In genomic region chr14:54902521-54903420, GRCh38 we compare ENCODE assay signal across 1 cellular context.
TF ChIP-seq lines count a peak whose summit lies in the region.

Gene GCH1, minus strand, starts transcription at chr14:54902826. Its CDS starts 163 bp downstream, at chr14:54902663.

TF ChIP-seq in H1, 55 proteins besides CTCF, POLR2A, EP300 and RAD21 (continued from another document):
- 0 out of 2 replicates have a peak, but pooled peaks have one; percentile 18 for TF ChIP-seq MAX (IDR thresholded peaks at IDR 0.05)
- TF ChIP-seq E2F6 (IDR thresholded peaks at IDR 0.05): no peak
- TF ChIP-seq TAF7 (optimal IDR thresholded peaks at IDR 0.05; ENCODE audit: borderline replicate concordance, low read depth, low read length): peak; percentile 81
- TF ChIP-seq RXRA (IDR thresholded peaks at IDR 0.05; ENCODE audit: insufficient read depth, low read depth, low read length): no peak
- no peak for TF ChIP-seq CHD1 (IDR thresholded peaks at IDR 0.05; ENCODE audit: low read depth, low read length)
- TF ChIP-seq CHD2 (IDR thresholded peaks at IDR 0.05; ENCODE audit: low read length): no peak
- TF ChIP-seq YY1 (IDR thresholded peaks at IDR 0.05; ENCODE audit: low read depth, low read length): no peak
- peak; percentile 93 for TF ChIP-seq TBP (IDR thresholded peaks at IDR 0.05; ENCODE audit: low read depth, low read length)
- no peak for TF ChIP-seq SP4 (IDR thresholded peaks at IDR 0.05; ENCODE audit: low read length)
- no peak for TF ChIP-seq KDM1A (IDR thresholded peaks at IDR 0.05; ENCODE audit: borderline replicate concordance, low read length)
- TF ChIP-seq BACH1 (IDR thresholded peaks at IDR 0.05; ENCODE audit: low read length): no peak
- peak; percentile 83 for TF ChIP-seq KDM4A (IDR thresholded peaks at IDR 0.05; ENCODE audit: low read depth, low read length, severe bottlenecking)
- TF ChIP-seq JUN (IDR thresholded peaks at IDR 0.05; ENCODE audit: low read depth, low read length): no peak
- peak; percentile 25 to 73; a peak in 1 of 4 replicates for TF ChIP-seq HDAC2 (IDR thresholded peaks at IDR 0.05; ENCODE audit: borderline replicate concordance in 1 of 2, low read depth in 2 of 2, low read length in 2 of 2)
- no peak for TF ChIP-seq JUND (IDR thresholded peaks at IDR 0.05; ENCODE audit: low read length)
- TF ChIP-seq ZNF274 (IDR thresholded peaks at IDR 0.05; ENCODE audit: borderline replicate concordance, extremely low read depth, low read length): no peak
- TF ChIP-seq SAP30 (IDR thresholded peaks at IDR 0.05; ENCODE audit: insufficient read depth, insufficient replicate concordance, low read length): no peak
- no peak for TF ChIP-seq CBX5 (IDR thresholded peaks at IDR 0.05; ENCODE audit: low read depth, low read length)
- peak; percentile 36 for TF ChIP-seq ASH2L (IDR thresholded peaks at IDR 0.05; ENCODE audit: low read length)
- TF ChIP-seq GABPA (IDR thresholded peaks at IDR 0.05; ENCODE audit: borderline replicate concordance, insufficient read depth, low read length): no peak
- peak; percentile 92 for TF ChIP-seq PHF8 (conservative IDR thresholded peaks at IDR 0.05; ENCODE audit: low read depth, low read length)
- TF ChIP-seq CTBP2 (IDR thresholded peaks at IDR 0.05; ENCODE audit: borderline replicate concordance, insufficient read depth, insufficient read length, low read length): no peak
- no peak for TF ChIP-seq BRCA1 (IDR thresholded peaks at IDR 0.05; ENCODE audit: low read depth, low read length)
- no peak for TF ChIP-seq CBX8 (IDR thresholded peaks at IDR 0.05; ENCODE audit: borderline replicate concordance, low read depth, low read length)
- no peak for TF ChIP-seq RFX5 (IDR thresholded peaks at IDR 0.05; ENCODE audit: borderline replicate concordance, low read depth, low read length)
- TF ChIP-seq SIN3A (conservative IDR thresholded peaks at IDR 0.05 in 1 of 2, IDR thresholded peaks at IDR 0.05 in 1 of 2; ENCODE audit: low read depth in 1 of 2, low read length in 2 of 2): no peak; a peak in 1 of 4 replicates
- no peak for TF ChIP-seq EGR1 (IDR thresholded peaks at IDR 0.05; ENCODE audit: borderline replicate concordance, low read depth, low read length)
- TF ChIP-seq ATF2 (IDR thresholded peaks at IDR 0.05; ENCODE audit: low read length): no peak
- peak; percentile 85 for TF ChIP-seq RBBP5 (IDR thresholded peaks at IDR 0.05; ENCODE audit: borderline replicate concordance, low read depth, low read length)
- TF ChIP-seq CHD7 (IDR thresholded peaks at IDR 0.05; ENCODE audit: insufficient replicate concordance, low read length): no peak
- no peak for TF ChIP-seq SP2 (IDR thresholded peaks at IDR 0.05; ENCODE audit: low read length)
- TF ChIP-seq MAFK (IDR thresholded peaks at IDR 0.05; ENCODE audit: low read depth, low read length): no peak
- TF ChIP-seq CREB1 (IDR thresholded peaks at IDR 0.05): peak; percentile 43; the same call in 1 of the 2 replicates
- no peak for TF ChIP-seq BCL11A (IDR thresholded peaks at IDR 0.05; ENCODE audit: low read depth in 2 of 2, low read length in 2 of 2)
- TF ChIP-seq TAF1 (IDR thresholded peaks at IDR 0.05; ENCODE audit: low read depth, low read length): peak; percentile 90
- TF ChIP-seq GTF2F1 (IDR thresholded peaks at IDR 0.05; ENCODE audit: borderline replicate concordance, low read depth, low read length): peak; percentile 74
